Comparison of ENCODE assay signal across 16 cellular contexts in genomic region chr2:8624855-8625398, GRCh38.
"Had no signal": no experiment of that assay in that cellular context is flagged by ENCODE, and none has a peak within 500 bp of the region (broad histone marks: within the 10 kb centered on the region; RNA-seq: fewer than 3 reads in every experiment).

No MANE protein-coding gene starts in this region.

- H3K27ac ChIP-seq: breast epithelium, dorsolateral prefrontal cortex, right atrium auricular region, SJSA1, tibial nerve had no signal

- ATAC-seq: activated CD4-positive, alpha-beta T cell treated with anti-CD3 and anti-CD28 coated beads for 36 hours; activated CD8-positive, alpha-beta T cell treated with anti-CD3 and anti-CD28 coated beads, Interleukin-2, amount 10 ng/mL, durations not matched to agents 7 days and 5 days had no signal

- FAIRE-seq: small intestine had no signal

- H3K4me3 ChIP-seq: breast epithelium, dorsolateral prefrontal cortex, right atrium auricular region, SJSA1, tibial nerve had no signal

- H3K4me1 ChIP-seq: breast epithelium, tibial nerve had no signal

- H3K36me3 ChIP-seq: breast epithelium, right atrium auricular region, SJSA1, tibial nerve had no signal

- H3K4me3 Mint-ChIP-seq: activated CD4-positive, alpha-beta T cell treated with anti-CD3 and anti-CD28 coated beads for 36 hours; activated CD8-positive, alpha-beta T cell treated with anti-CD3 and anti-CD28 coated beads, Interleukin-2, amount 10 ng/mL, durations not matched to agents 7 days and 5 days; activated naive CD4-positive, alpha-beta T cell treated with anti-CD3 and anti-CD28 coated beads, Interleukin-2, amount 50 U/mL, for 24 hours had no signal

- H3K9me3 ChIP-seq: breast epithelium, right atrium auricular region, tibial nerve had no signal

- H3K27me3 Mint-ChIP-seq: activated naive CD4-positive, alpha-beta T cell treated with anti-CD3 and anti-CD28 coated beads, Interleukin-2, amount 50 U/mL, for 24 hours had no signal

- H3K27ac Mint-ChIP-seq: activated CD4-positive, alpha-beta T cell treated with anti-CD3 and anti-CD28 coated beads for 36 hours; activated CD8-positive, alpha-beta T cell treated with anti-CD3 and anti-CD28 coated beads, Interleukin-2, amount 10 ng/mL, durations not matched to agents 7 days and 5 days; activated naive CD4-positive, alpha-beta T cell treated with anti-CD3 and anti-CD28 coated beads, Interleukin-2, amount 50 U/mL, for 24 hours; activated T-helper 2 cell treated with anti-CD3 and anti-CD28 coated beads, Interferon-gamma antibody, Interleukin-2, Interleukin-4, amounts not matched to agents 10 μg/mL and 5 μg/mL and 100 μg/mL, durations not matched to agents 14 hours and 24 hours and 36 hours had no signal

- H3K4me1 Mint-ChIP-seq: activated CD4-positive, alpha-beta T cell treated with anti-CD3 and anti-CD28 coated beads for 36 hours; activated naive CD4-positive, alpha-beta T cell treated with anti-CD3 and anti-CD28 coated beads, Interleukin-2, amount 50 U/mL, for 24 hours had no signal

- DNase-seq: activated CD4-positive, alpha-beta T cell treated with anti-CD3 and anti-CD28 coated beads for 36 hours; activated CD8-positive, alpha-beta memory T cell treated with anti-CD3 and anti-CD28 coated beads, Interleukin-2, amount 50 U/mL, for 48 hours; activated CD8-positive, alpha-beta T cell treated with anti-CD3 and anti-CD28 coated beads, Interleukin-2, amount 10 ng/mL, durations not matched to agents 7 days and 5 days; amygdala; hippocampal formation; mammary epithelial cell; SW 1271; T-helper 9 cell had no signal

- H3K36me3 Mint-ChIP-seq: activated naive CD4-positive, alpha-beta T cell treated with anti-CD3 and anti-CD28 coated beads, Interleukin-2, amount 50 U/mL, for 24 hours had no signal

- H3K27me3 ChIP-seq: breast epithelium, dorsolateral prefrontal cortex, right atrium auricular region, SJSA1, tibial nerve had no signal

- H3K9me3 Mint-ChIP-seq: activated naive CD4-positive, alpha-beta T cell treated with anti-CD3 and anti-CD28 coated beads, Interleukin-2, amount 50 U/mL, for 24 hours; activated T-helper 2 cell treated with anti-CD3 and anti-CD28 coated beads, Interferon-gamma antibody, Interleukin-2, Interleukin-4, amounts not matched to agents 10 μg/mL and 5 μg/mL and 100 μg/mL, durations not matched to agents 14 hours and 24 hours and 36 hours had no signal
